In genomic region chr7:142856565-142857245, GRCh38 we compare ENCODE assay signal across 1 cellular context.
TF ChIP-seq lines count a peak whose summit lies in the region.

No MANE protein-coding gene starts in this region.

TF ChIP-seq in IMR-90, 13 proteins besides CTCF, POLR2A, EP300 and RAD21:
- TF ChIP-seq CHD1 (IDR thresholded peaks at IDR 0.05; ENCODE audit: low read depth, low read length) (no peak), BHLHE40 (IDR thresholded peaks at IDR 0.05; ENCODE audit: low read depth, low read length) (no peak), MXI1 (IDR thresholded peaks at IDR 0.05; ENCODE audit: borderline replicate concordance, low read depth, low read length) (no peak), RCOR1 (IDR thresholded peaks at IDR 0.05; ENCODE audit: insufficient replicate concordance, low read length) (no peak), CEBPB (IDR thresholded peaks at IDR 0.05; ENCODE audit: low read depth, low read length) (no peak)
